ENCODE assay signal across 1 cellular context in the genomic region with DNA sequence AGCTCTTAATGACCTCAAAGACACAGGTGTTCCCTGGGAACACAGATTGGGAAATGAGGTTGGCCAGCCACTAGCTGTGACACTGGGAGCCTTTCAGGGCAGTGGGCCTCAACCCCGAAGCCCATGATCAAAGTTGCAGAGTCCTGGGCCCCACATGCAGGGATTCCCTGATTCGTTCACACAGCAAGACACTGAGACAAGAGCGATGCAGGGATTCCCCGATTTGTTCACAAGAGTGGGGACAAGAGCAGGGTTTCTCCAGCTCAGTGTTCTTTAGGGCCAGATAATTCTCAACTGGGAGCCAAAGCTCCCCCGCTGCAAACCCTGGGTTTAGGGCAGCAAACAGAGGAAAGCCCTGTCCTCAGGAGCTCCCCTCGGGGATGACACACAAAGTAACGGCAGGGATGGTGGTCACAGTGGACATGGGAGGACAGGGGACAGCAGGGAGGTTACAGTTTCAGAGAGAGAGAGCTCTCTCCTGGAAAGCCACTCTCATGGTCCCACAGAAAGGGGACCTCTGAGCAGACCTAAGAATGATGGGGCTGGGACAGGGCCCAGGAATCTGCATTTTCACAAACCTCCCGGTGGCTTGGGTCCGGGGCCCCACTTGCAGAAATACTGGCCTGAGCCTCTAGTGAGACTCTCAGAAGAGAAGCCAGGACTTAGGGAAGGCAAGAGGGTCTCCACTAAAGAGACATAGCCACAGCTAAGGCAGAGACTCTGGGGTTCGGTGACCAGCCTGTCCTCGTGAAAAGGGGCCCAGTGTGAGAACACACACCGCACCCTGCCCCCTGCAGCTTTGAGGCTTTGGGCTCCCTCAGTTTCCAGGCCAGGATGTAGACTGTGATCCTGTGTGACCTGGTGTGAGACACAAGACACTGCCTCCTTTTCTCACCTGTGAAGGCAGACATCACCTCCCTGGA.
TF ChIP-seq lines count a peak whose summit lies in the region.

No MANE protein-coding gene starts in this region.

TF ChIP-seq in WTC11, 78 proteins besides CTCF, POLR2A, EP300 and RAD21 (continued from another document):
- TF ChIP-seq, protein P1, sequence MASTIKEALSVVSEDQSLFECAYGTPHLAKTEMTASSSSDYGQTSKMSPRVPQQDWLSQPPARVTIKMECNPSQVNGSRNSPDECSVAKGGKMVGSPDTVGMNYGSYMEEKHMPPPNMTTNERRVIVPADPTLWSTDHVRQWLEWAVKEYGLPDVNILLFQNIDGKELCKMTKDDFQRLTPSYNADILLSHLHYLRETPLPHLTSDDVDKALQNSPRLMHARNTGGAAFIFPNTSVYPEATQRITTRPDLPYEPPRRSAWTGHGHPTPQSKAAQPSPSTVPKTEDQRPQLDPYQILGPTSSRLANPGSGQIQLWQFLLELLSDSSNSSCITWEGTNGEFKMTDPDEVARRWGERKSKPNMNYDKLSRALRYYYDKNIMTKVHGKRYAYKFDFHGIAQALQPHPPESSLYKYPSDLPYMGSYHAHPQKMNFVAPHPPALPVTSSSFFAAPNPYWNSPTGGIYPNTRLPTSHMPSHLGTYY (CRISPR knock-in tag; IDR thresholded peaks at IDR 0.05) = no peak
- TF ChIP-seq, protein P2, sequence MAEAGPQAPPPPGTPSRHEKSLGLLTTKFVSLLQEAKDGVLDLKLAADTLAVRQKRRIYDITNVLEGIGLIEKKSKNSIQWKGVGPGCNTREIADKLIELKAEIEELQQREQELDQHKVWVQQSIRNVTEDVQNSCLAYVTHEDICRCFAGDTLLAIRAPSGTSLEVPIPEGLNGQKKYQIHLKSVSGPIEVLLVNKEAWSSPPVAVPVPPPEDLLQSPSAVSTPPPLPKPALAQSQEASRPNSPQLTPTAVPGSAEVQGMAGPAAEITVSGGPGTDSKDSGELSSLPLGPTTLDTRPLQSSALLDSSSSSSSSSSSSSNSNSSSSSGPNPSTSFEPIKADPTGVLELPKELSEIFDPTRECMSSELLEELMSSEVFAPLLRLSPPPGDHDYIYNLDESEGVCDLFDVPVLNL (CRISPR knock-in tag; IDR thresholded peaks at IDR 0.05; ENCODE audit: borderline replicate concordance, low read depth) = no peak
- TF ChIP-seq, protein P3, sequence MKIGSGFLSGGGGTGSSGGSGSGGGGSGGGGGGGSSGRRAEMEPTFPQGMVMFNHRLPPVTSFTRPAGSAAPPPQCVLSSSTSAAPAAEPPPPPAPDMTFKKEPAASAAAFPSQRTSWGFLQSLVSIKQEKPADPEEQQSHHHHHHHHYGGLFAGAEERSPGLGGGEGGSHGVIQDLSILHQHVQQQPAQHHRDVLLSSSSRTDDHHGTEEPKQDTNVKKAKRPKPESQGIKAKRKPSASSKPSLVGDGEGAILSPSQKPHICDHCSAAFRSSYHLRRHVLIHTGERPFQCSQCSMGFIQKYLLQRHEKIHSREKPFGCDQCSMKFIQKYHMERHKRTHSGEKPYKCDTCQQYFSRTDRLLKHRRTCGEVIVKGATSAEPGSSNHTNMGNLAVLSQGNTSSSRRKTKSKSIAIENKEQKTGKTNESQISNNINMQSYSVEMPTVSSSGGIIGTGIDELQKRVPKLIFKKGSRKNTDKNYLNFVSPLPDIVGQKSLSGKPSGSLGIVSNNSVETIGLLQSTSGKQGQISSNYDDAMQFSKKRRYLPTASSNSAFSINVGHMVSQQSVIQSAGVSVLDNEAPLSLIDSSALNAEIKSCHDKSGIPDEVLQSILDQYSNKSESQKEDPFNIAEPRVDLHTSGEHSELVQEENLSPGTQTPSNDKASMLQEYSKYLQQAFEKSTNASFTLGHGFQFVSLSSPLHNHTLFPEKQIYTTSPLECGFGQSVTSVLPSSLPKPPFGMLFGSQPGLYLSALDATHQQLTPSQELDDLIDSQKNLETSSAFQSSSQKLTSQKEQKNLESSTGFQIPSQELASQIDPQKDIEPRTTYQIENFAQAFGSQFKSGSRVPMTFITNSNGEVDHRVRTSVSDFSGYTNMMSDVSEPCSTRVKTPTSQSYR (CRISPR knock-in tag; IDR thresholded peaks at IDR 0.05) = no peak
- TF ChIP-seq SP1 (CRISPR knock-in tag; conservative IDR thresholded peaks at IDR 0.05) (no peak), ZNF219 (CRISPR knock-in tag; IDR thresholded peaks at IDR 0.05; ENCODE audit: borderline replicate concordance) (no peak), HMGA2 (CRISPR knock-in tag; IDR thresholded peaks at IDR 0.05) (no peak)
